ENCODE assay signal across 18 cellular contexts in the genomic region with DNA sequence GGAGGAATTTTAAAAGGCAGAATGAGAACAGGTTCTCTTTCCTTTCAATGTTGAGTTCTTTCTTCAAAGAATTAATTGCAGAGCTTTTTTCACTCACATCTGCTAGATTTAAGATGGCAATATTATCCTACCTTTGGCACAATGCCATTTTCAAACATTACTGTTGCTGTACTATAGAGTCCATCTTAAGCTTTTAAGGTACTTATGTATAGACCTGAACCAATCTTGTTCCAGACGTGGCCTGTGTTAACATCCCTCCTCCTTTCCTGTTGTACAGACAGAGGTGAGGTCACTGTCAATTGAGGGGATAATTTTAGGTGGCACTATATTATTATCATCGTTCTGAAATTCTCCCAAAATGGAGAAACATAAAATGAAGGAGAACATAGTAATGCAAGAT. TPM values are rescaled to one million over a fixed set of nuclear protein-coding genes. Genes with fewer than 3 reads are reported as not detected.
"Had no signal": no experiment of that assay in that cellular context is flagged by ENCODE, and none has a peak within 500 bp of the region (broad histone marks: within the 10 kb centered on the region; RNA-seq: fewer than 3 reads in every experiment).

No MANE protein-coding gene starts in this region.

- H3K27ac ChIP-seq: body of pancreas, epithelial cell of prostate, gastrocnemius medialis, lower lobe of right lung, vagina had no signal

- H3K4me1 ChIP-seq: body of pancreas, gastrocnemius medialis, lower lobe of right lung had no signal

- DNase-seq: activated CD4-positive, alpha-beta memory T cell treated with anti-CD3 and anti-CD28 coated beads for 36 hours; activated CD4-positive, CD25-positive, alpha-beta regulatory T cell treated with anti-CD3 and anti-CD28 coated beads, Interleukin-2, amount 50 U/mL, for 72 hours; activated effector memory CD4-positive, alpha-beta T cell treated with anti-CD3 and anti-CD28 coated beads, Interleukin-2, amount 50 U/mL, for 16 hours; activated T-cell treated with anti-CD3 and anti-CD28 coated beads, Interleukin-2, amount 50 U/mL, for 4 hours; amniotic stem cell; central memory CD4-positive, alpha-beta T cell; cortex of kidney; effector memory CD4-positive, alpha-beta T cell; gastrocnemius medialis; hippocampal formation; naive thymus-derived CD4-positive, alpha-beta T cell; posterior cingulate gyrus; small intestine had no signal

- H3K9me3 ChIP-seq: body of pancreas, gastrocnemius medialis, lower lobe of right lung, vagina had no signal

- H3K36me3 ChIP-seq: gastrocnemius medialis, lower lobe of right lung, vagina had no signal

- H3K4me3 ChIP-seq: body of pancreas, gastrocnemius medialis, lower lobe of right lung, vagina had no signal

- H3K27me3 ChIP-seq: body of pancreas, gastrocnemius medialis, vagina had no signal

RNA-seq across cellular contexts. Expression of a gene that starts 53.0 kb away (rescaled TPM):
- total RNA-seq: activated CD4-positive, alpha-beta memory T cell treated with anti-CD3 and anti-CD28 coated beads for 36 hours; activated naive CD4-positive, alpha-beta T cell treated with anti-CD3 and anti-CD28 coated beads, Interleukin-2, amount 50 U/mL, for 72 hours; activated T-cell treated with anti-CD3 and anti-CD28 coated beads, Interleukin-2, amount 50 U/mL, for 4 hours; body of pancreas; lower lobe of right lung; naive thymus-derived CD4-positive, alpha-beta T cell had no signal
